Comparison of ENCODE assay signal across 17 cellular contexts in genomic region chrX:130418066-130418465, GRCh38. TPM values are rescaled to one million over a fixed set of nuclear protein-coding genes. Genes with fewer than 3 reads are reported as not detected.
"Had no signal": no experiment of that assay in that cellular context is flagged by ENCODE, and none has a peak within 500 bp of the region (broad histone marks: within the 10 kb centered on the region; RNA-seq: fewer than 3 reads in every experiment).

No MANE protein-coding gene starts in this region.

- H3K9me3 Mint-ChIP-seq: activated CD4-positive, alpha-beta memory T cell treated with anti-CD3 and anti-CD28 coated beads, Interleukin-2, amount 10 ng/mL, durations not matched to agents 7 days and 5 days; neural progenitor cell; type B pancreatic cell had no signal

- H3K4me3 Mint-ChIP-seq: activated CD4-positive, alpha-beta memory T cell treated with anti-CD3 and anti-CD28 coated beads, Interleukin-2, amount 10 ng/mL, durations not matched to agents 7 days and 5 days; neural progenitor cell; type B pancreatic cell had no signal

- H3K27ac Mint-ChIP-seq: activated CD4-positive, alpha-beta memory T cell treated with anti-CD3 and anti-CD28 coated beads, Interleukin-2, amount 10 ng/mL, durations not matched to agents 7 days and 5 days; neural progenitor cell; type B pancreatic cell had no signal

- ATAC-seq: left cardiac atrium had no signal

- H3K36me3 Mint-ChIP-seq: type B pancreatic cell had no signal

- FAIRE-seq: endometrium had no signal

- H3K4me1 Mint-ChIP-seq: activated CD4-positive, alpha-beta memory T cell treated with anti-CD3 and anti-CD28 coated beads, Interleukin-2, amount 10 ng/mL, durations not matched to agents 7 days and 5 days had no signal

- H3K27me3 Mint-ChIP-seq: activated CD4-positive, alpha-beta memory T cell treated with anti-CD3 and anti-CD28 coated beads, Interleukin-2, amount 10 ng/mL, durations not matched to agents 7 days and 5 days had no signal

- DNase-seq: activated CD4-positive, alpha-beta memory T cell treated with anti-CD3 and anti-CD28 coated beads, Interleukin-2, amount 10 ng/mL, durations not matched to agents 7 days and 5 days; activated CD8-positive, alpha-beta memory T cell treated with anti-CD3 and anti-CD28 coated beads, Interleukin-2, amount 50 U/mL, for 4 hours; aorta; hypothalamus; left cardiac atrium; midbrain; ovary; sigmoid colon; stimulated activated CD4-positive, alpha-beta T cell treated with anti-CD3 and anti-CD28 coated beads, Interleukin-2, amount 100 ng/mL, for 24 hours; stimulated activated naive CD4-positive, alpha-beta T cell; substantia nigra had no signal

RNA-seq across cellular contexts. Expression of gene GPR119, which starts 32.6 kb away (rescaled TPM):
- total RNA-seq: activated CD4-positive, alpha-beta memory T cell treated with anti-CD3 and anti-CD28 coated beads, Interleukin-2, amount 10 ng/mL, durations not matched to agents 7 days and 5 days; aorta; esophagus muscularis mucosa; fibroblast of villous mesenchyme; left cardiac atrium; lung; ovary; sigmoid colon had no signal
